ENCODE assay signal across 18 cellular contexts in genomic region chr16:27460213-27460612, GRCh38. TPM values are rescaled to one million over a fixed set of nuclear protein-coding genes. Genes with fewer than 3 reads are reported as not detected.
DNase-seq lines count a peak whose midpoint lies in the region; ATAC-seq, FAIRE-seq and TF ChIP-seq lines count a peak whose summit lies in the region.
"Had no signal": no experiment of that assay in that cellular context is flagged by ENCODE, and none has a peak within 500 bp of the region (broad histone marks: within the 10 kb centered on the region; RNA-seq: fewer than 3 reads in every experiment).

No MANE protein-coding gene starts in this region.

- no peaks in the 10 kb centered on the region for H3K27me3 ChIP-seq in H1 (replicated peaks in 1 of 4; ENCODE audit: control insufficient read depth in 3 of 4, extremely low read depth in 1 of 4, insufficient read depth in 3 of 4, low read length in 3 of 4)

- intact Hi-C loops in natural killer cell (cut with micrococcal nuclease), result no loop called here
- intact Hi-C loops in posterior vena cava (cut with DNase I), result loop anchor here in 1 of 2 donors (5.0 kb wide), 1 partner anchor 1963 kb away; no protein-coding TSS in a partner anchor

- no peak overlapping the region for H2AFZ ChIP-seq in H1 (ENCODE audit: low read length)

- no peak overlapping the region for H3K56ac ChIP-seq in H1 (replicated peaks; ENCODE audit: insufficient read length, low read depth, low read length)

- H3K4me1 Mint-ChIP-seq in natural killer cell, result peaks cover 43 to 72% of the 10 kb centered on the region in 2 donors
- peaks cover 37 to 60% of the 10 kb centered on the region in 2 donors for H3K4me1 Mint-ChIP-seq in natural killer cell treated with Interleukin-12 subunit alpha and Interleukin-12 subunit beta and Interleukin-15 and Interleukin-18, amount 100 ng/mL, for 72 hours (ENCODE audit: low read depth in 2 of 2)

- no peak for TF ChIP-seq CTCF in natural killer cell (IDR thresholded peaks at IDR 0.05)
- no peak for TF ChIP-seq CTCF in H1 (IDR thresholded peaks at IDR 0.05; ENCODE audit: control extremely low read depth in 1 of 3, insufficient read depth in 1 of 3, low read depth in 1 of 3, low read length in 3 of 3)

- peaks cover 4% of the 10 kb centered on the region; the same call in 1 of the 2 replicates for H3K23me2 ChIP-seq in H1 (ENCODE audit: low read depth, low read length)

- TF ChIP-seq POLR2A in H1 (IDR thresholded peaks at IDR 0.05; ENCODE audit: control extremely low read depth in 1 of 2, low read depth in 2 of 2, low read length in 2 of 2), result no peak

- H3K9ac ChIP-seq in H1 (replicated peaks in 1 of 4; ENCODE audit: extremely low read depth in 1 of 4, low read depth in 3 of 4, low read length in 3 of 4), result no peak overlapping the region
- H3K9ac ChIP-seq: KMS-11 had no signal

- H2BK5ac ChIP-seq in H1 (ENCODE audit: low read depth, low read length), result no peak overlapping the region

- no peak overlapping the region for H3K4me3 Mint-ChIP-seq in natural killer cell
- no peak overlapping the region for H3K4me3 Mint-ChIP-seq in natural killer cell treated with Interleukin-12 subunit alpha and Interleukin-12 subunit beta and Interleukin-15 and Interleukin-18, amount 100 ng/mL, for 72 hours

- peak overlapping the region; percentile 80 to 81 for H3K27ac Mint-ChIP-seq in natural killer cell
- H3K27ac Mint-ChIP-seq in natural killer cell treated with Interleukin-12 subunit alpha and Interleukin-12 subunit beta and Interleukin-15 and Interleukin-18, amount 100 ng/mL, for 72 hours, result peak overlapping the region in 1 of 2 donors; percentile 53

- no peaks in the 10 kb centered on the region; a peak in 1 of 7 replicates for H3K4me1 ChIP-seq in H1 (replicated peaks in 1 of 4; ENCODE audit: control insufficient read depth in 3 of 4, insufficient read depth in 4 of 4, low read length in 3 of 4)

- no peak overlapping the region for H2BK120ac ChIP-seq in H1 (replicated peaks; ENCODE audit: low read depth, low read length)

- no peaks in the 10 kb centered on the region for H3K79me1 ChIP-seq in H1 (ENCODE audit: low read depth, low read length)

- no peak for TF ChIP-seq RAD21 in H1 (IDR thresholded peaks at IDR 0.05 in 1 of 2, conservative IDR thresholded peaks at IDR 0.05 in 1 of 2; ENCODE audit: low read depth in 2 of 2, low read length in 2 of 2)

- no peak for TF ChIP-seq EP300 in H1 (IDR thresholded peaks at IDR 0.05; ENCODE audit: borderline replicate concordance in 1 of 2, low read depth in 2 of 2, low read length in 2 of 2)

- H3K4me3 ChIP-seq in H1 (ENCODE audit: extremely low read depth in 1 of 4, insufficient read depth in 2 of 4, low read depth in 3 of 4, low read length in 4 of 4), result no peak overlapping the region

- 88% methylated on average over 4 of the region's 4 CpGs; no CpG with 5 or more reads in 1 of the 2 experiments for WGBS in H1 (ENCODE audit: extremely low coverage in 1 of 2, insufficient coverage in 1 of 2, insufficient read length in 1 of 2, insufficient replicate concordance in 2 of 2, low coverage in 1 of 2, low lambda C conversion rate in 2 of 2, missing lambda C conversion rate in 1 of 2), 2 experiments

- no peak overlapping the region for H2AK5ac ChIP-seq in H1 (ENCODE audit: low read depth, low read length)

- peaks cover 17 to 40% (median 31%) of the 10 kb centered on the region in 4 experiments; a peak in 7 of 8 replicates for H3K36me3 ChIP-seq in H1 (ENCODE audit: control insufficient read depth in 2 of 4, insufficient read depth in 4 of 4, low read length in 3 of 4)

- no peak overlapping the region for H4K91ac ChIP-seq in H1 (replicated peaks; ENCODE audit: insufficient read length, low read length)

- no peaks in the 10 kb centered on the region for H3K9me3 ChIP-seq in H1 (ENCODE audit: insufficient read depth in 2 of 2, low read depth in 1 of 2, low read length in 1 of 2)

- H2BK20ac ChIP-seq in H1 (ENCODE audit: low read length), result no peak overlapping the region

- H3K36me3 Mint-ChIP-seq in natural killer cell, result no peaks in the 10 kb centered on the region
- H3K36me3 Mint-ChIP-seq in natural killer cell treated with Interleukin-12 subunit alpha and Interleukin-12 subunit beta and Interleukin-15 and Interleukin-18, amount 100 ng/mL, for 72 hours, result no peaks in the 10 kb centered on the region

- H4K20me1 ChIP-seq in H1 (replicated peaks in 1 of 2; ENCODE audit: control insufficient read depth in 1 of 2, insufficient read depth in 2 of 2, low read length in 2 of 2), result peaks cover 2 to 12% of the 10 kb centered on the region in 2 experiments

- no peak overlapping the region for H3K23ac ChIP-seq in H1 (ENCODE audit: insufficient read length)

- H3K4ac ChIP-seq in H1 (replicated peaks; ENCODE audit: insufficient read length, low read depth, low read length), result no peak overlapping the region

- H3K27ac ChIP-seq in H1 (ENCODE audit: low read depth, low read length), result no peak overlapping the region
- H3K27ac ChIP-seq: KMS-11 had no signal

- POLR2A ChIA-PET in H1 (lab: Charles Lee; ENCODE audit: partially characterized antibody), result interaction anchor here (2.0 kb wide), 1 partner anchor 10 kb away, joined by 6 read pairs; no protein-coding TSS in a partner anchor

- H3K14ac ChIP-seq in H1 (ENCODE audit: insufficient read length), result no peak overlapping the region

- no peaks in the 10 kb centered on the region for H3K79me2 ChIP-seq in H1 (ENCODE audit: control insufficient read depth in 1 of 2, insufficient read depth in 2 of 2, low read length in 2 of 2)

- ATAC-seq in natural killer cell, result no peak
- ATAC-seq in natural killer cell treated with Interleukin-12 subunit alpha and Interleukin-12 subunit beta and Interleukin-15 and Interleukin-18, amount 100 ng/mL, for 72 hours, result no peak
- ATAC-seq: Panc1 had no signal

- no peak overlapping the region for H4K5ac ChIP-seq in H1 (ENCODE audit: insufficient read length, low read depth, low read length)

- no peak overlapping the region for H3K18ac ChIP-seq in H1 (ENCODE audit: extremely low read depth, low read length)

- no peak overlapping the region for H4K8ac ChIP-seq in H1 (ENCODE audit: extremely low read depth, insufficient read depth, low read length)

- FAIRE-seq in H1 (lab: Jason Lieb, UNC), result no peak

- H2BK15ac ChIP-seq in H1 (ENCODE audit: low read length), result no peak overlapping the region

- no peaks in the 10 kb centered on the region for H3K27me3 Mint-ChIP-seq in natural killer cell (ENCODE audit: low read depth in 2 of 2)
- no peaks in the 10 kb centered on the region for H3K27me3 Mint-ChIP-seq in natural killer cell treated with Interleukin-12 subunit alpha and Interleukin-12 subunit beta and Interleukin-15 and Interleukin-18, amount 100 ng/mL, for 72 hours

- no peak overlapping the region for H3K4me2 ChIP-seq in H1 (ENCODE audit: insufficient read depth in 1 of 2, low read depth in 2 of 2, low read length in 2 of 2)
- H3K4me2 ChIP-seq: KMS-11 had no signal

- CTCF ChIA-PET in H1 (lab: Charles Lee; ENCODE audit: partially characterized antibody), result interaction anchor here (0.6 to 1.3 kb wide), 5 partner anchors 9 to 99 kb away, joined by 3 to 4 read pairs (median 4); no protein-coding TSS in a partner anchor

- no peak overlapping the region for H2BK12ac ChIP-seq in H1 (ENCODE audit: low read depth, low read length)

- no peaks in the 10 kb centered on the region for H3K9me3 Mint-ChIP-seq in natural killer cell
- H3K9me3 Mint-ChIP-seq in natural killer cell treated with Interleukin-12 subunit alpha and Interleukin-12 subunit beta and Interleukin-15 and Interleukin-18, amount 100 ng/mL, for 72 hours, result no peaks in the 10 kb centered on the region

- DNase-seq in natural killer cell (no peak), H1 (ENCODE audit: low read depth in 1 of 2, low spot score in 2 of 2) (no peak), posterior vena cava (ENCODE audit: low spot score) (peak; percentile 77), NCI-H82 treated with DMSO at 0.1 percent for 48 hours (lab: John Stamatoyannopoulos, UW; ENCODE audit: unreplicated experiment) (no peak), NCI-H1105 treated with DMSO at 0.1 percent for 48 hours (lab: John Stamatoyannopoulos, UW) (no peak), amygdala (lab: John Stamatoyannopoulos, UW) (no peak)
- no peak for DNase-seq in natural killer cell treated with Interleukin-12 subunit alpha and Interleukin-12 subunit beta and Interleukin-15 and Interleukin-18, amount 100 ng/mL, for 72 hours (ENCODE audit: low spot score)
- DNase-seq: ACHN, DMS 273 treated with DMSO at 0.1 percent for 48 hours, H7, NCI-H1092, NCI-H1694, NCI-H2107, NCI-H226, NCI-H526 treated with DMSO at 0.1 percent for 48 hours, SHP77 treated with DMSO at 0.1 percent for 48 hours had no signal

TF ChIP-seq in H1, 55 proteins besides CTCF, POLR2A, EP300 and RAD21:
- TF ChIP-seq POLR2AphosphoS5 (IDR thresholded peaks at IDR 0.05; ENCODE audit: low read depth, low read length), result 0 out of 2 replicates have a peak, but pooled peaks have one; percentile 16
- no peak for TF ChIP-seq SP1 (IDR thresholded peaks at IDR 0.05; ENCODE audit: low read depth, low read length)
TF ChIP-seq in H1: peak in this region for 1.

RNA-seq across cellular contexts. Expression of gene IL21R, which starts 58.2 kb away (rescaled TPM):
- 10 to 100 TPM; 24.3 to 45.7 (median 26.5) TPM for total RNA-seq in natural killer cell
- 10 to 100 TPM; 58.3 to 64.4 TPM for total RNA-seq in natural killer cell treated with Interleukin-12 subunit alpha and Interleukin-12 subunit beta and Interleukin-15 and Interleukin-18, amount 100 ng/mL, for 72 hours
- total RNA-seq in H1 (2021; fragmentation: NEBNext Ultra II Directional; extraction: Animal tissue kit (Norgen Biotek cat#: 25700)), result 0.34 TPM in 2 replicates
- 0.70 and 0.75 TPM in 2 replicates for polyA plus RNA-seq in H1 (2011; rRNA removed)
- 0.79 TPM for polyA plus RNA-seq in H1 (2011; cell fraction: cytosol; rRNA removed)
- polyA plus RNA-seq in H1 (2011; cell fraction: nucleus; rRNA removed), result 0.43 TPM
- 0.29 to 0.58 TPM (median 0.34 TPM) in 4 replicates for polyA plus RNA-seq in H1 (2012, experiment 1 of 2)
- polyA plus RNA-seq in H1 (2012, experiment 2 of 2), result 0.33 TPM
- polyA plus RNA-seq in H1 (2013, experiment 1 of 2), result 0.97 TPM
- polyA plus RNA-seq in H1 (2013, experiment 2 of 2), result 0.96 TPM
- polyA minus RNA-seq in H1 (2011; rRNA and poly(A)+ RNA removed), result 1.1 and 1.9 TPM in 2 replicates
- not detected for polyA minus RNA-seq in H1 (2011; cell fraction: cytosol; rRNA and poly(A)+ RNA removed)
- not detected for polyA minus RNA-seq in H1 (2011; cell fraction: nucleus; rRNA and poly(A)+ RNA removed)
- total RNA-seq in posterior vena cava, result under 1 TPM; 0.24 to 0.56 TPM

Comparison
In these comparisons a context has a peak if more than half of its experiments do, and no peak if none do; other contexts are left out.
1. RNA of gene IL21R, which starts 58.2 kb away (total RNA-seq): 58.3 to 64.4 TPM in natural killer cell treated with Interleukin-12 subunit alpha and Interleukin-12 subunit beta and Interleukin-15 and Interleukin-18, amount 100 ng/mL, for 72 hours and 24.3 to 45.7 TPM in natural killer cell; 0.24 to 0.56 TPM in posterior vena cava and 0.34 TPM in H1; every median in the first group is over 10 times any median in the second.